In the genomic region with DNA sequence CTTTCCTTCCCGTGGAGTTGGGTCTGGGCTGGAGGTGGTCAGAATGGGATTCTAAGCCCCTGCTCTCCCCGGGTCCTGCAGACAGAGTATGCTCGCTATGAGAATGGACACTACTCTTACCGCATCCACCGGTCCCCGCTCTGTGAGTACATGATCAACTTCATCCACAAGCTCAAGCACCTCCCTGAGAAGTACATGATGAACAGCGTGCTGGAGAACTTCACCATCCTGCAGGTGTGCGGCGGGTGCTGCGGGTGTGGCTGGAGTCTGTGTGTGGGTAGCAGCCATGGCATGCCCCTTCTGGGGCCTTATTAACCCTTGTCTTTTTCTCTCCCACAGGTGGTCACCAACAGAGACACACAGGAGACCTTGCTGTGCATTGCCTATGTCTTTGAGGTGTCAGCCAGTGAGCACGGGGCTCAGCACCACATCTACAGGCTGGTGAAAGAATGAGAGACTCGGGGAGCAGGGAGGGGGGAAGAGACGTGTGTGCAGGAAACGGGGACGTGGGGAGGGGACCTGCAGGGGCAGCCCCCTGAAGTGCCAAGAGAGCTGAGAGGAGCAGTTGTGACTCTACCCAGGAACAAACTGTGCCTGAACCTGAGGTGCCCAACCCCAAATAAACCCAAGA, we compare ENCODE assay signal across 22 cellular contexts. TPM values are rescaled to one million over a fixed set of nuclear protein-coding genes. Genes with fewer than 3 reads are reported as not detected.
DNase-seq lines count a peak whose midpoint lies in the region; ATAC-seq and TF ChIP-seq lines count a peak whose summit lies in the region.
"Had no signal": no experiment of that assay in that cellular context is flagged by ENCODE, and none has a peak within 500 bp of the region (broad histone marks: within the 10 kb centered on the region; RNA-seq: fewer than 3 reads in every experiment).

No MANE protein-coding gene starts in this region.

- peak overlapping the region; percentile 69 for H2AK5ac ChIP-seq in neuronal stem cell (ENCODE audit: low read depth, low read length)

- no peak overlapping the region for H2AFZ ChIP-seq in neuronal stem cell (ENCODE audit: low read length)

- H3K9me3 ChIP-seq in BLaER1: no peaks in the 10 kb centered on the region
- no peaks in the 10 kb centered on the region for H3K9me3 ChIP-seq in endodermal cell (ENCODE audit: control insufficient read depth, low read length)
- H3K9me3 ChIP-seq in neuronal stem cell (replicated peaks in 1 of 2; ENCODE audit: control insufficient read depth in 2 of 2, insufficient read depth in 1 of 2, low read depth in 1 of 2, low read length in 2 of 2): no peaks in the 10 kb centered on the region
- H3K9me3 ChIP-seq: SJSA1 had no signal

- H3K4ac ChIP-seq in neuronal stem cell (ENCODE audit: low read length): no peak overlapping the region

- H3K36me3 Mint-ChIP-seq in endodermal cell (ENCODE audit: low read depth): peaks cover 42% of the 10 kb centered on the region

- no peak overlapping the region for H3K4me3 Mint-ChIP-seq in endodermal cell
- H3K4me3 Mint-ChIP-seq: B cell had no signal

- H3K27me3 Mint-ChIP-seq in endodermal cell (ENCODE audit: insufficient read depth): no peaks in the 10 kb centered on the region

- peak; percentile 28 for DNase-seq in H7
- DNase-seq in endodermal cell: no peak
- no peak for DNase-seq in neuronal stem cell (ENCODE audit: low spot score)
- DNase-seq in NCI-H446 treated with DMSO at 0.1 percent for 48 hours (lab: John Stamatoyannopoulos, UW): no peak
- no peak for DNase-seq in T-helper 2 cell
- DNase-seq in AG20443 (ENCODE audit: low spot score): no peak
- DNase-seq: Kasumi-1; MV-4-11; NCI-H1105; NCI-H1436 treated with DMSO at 0.1 percent for 48 hours; NCI-H187 treated with DMSO at 0.1 percent for 48 hours; NCI-H2171 treated with DMSO at 0.1 percent for 48 hours; NCI-H345; NCI-H524; NCI-H774; NK-92 treated with Interleukin-12 subunit alpha and Interleukin-12 subunit beta, amount 100 ng/mL, for 24 hours; PC-3; Right ventricle myocardium superior had no signal

- H3K9ac ChIP-seq in BLaER1 (no peak overlapping the region), endodermal cell (ENCODE audit: extremely low read depth, low read length, poor library complexity, severe bottlenecking) (no peak overlapping the region), neuronal stem cell (ENCODE audit: low read depth, low read length, poor library complexity) (peak overlapping the region; percentile 35)

- peak overlapping the region; percentile 2 for H3K27ac Mint-ChIP-seq in endodermal cell
- H3K27ac Mint-ChIP-seq: B cell had no signal

- H3K4me1 ChIP-seq in BLaER1: peaks cover 100% of the 10 kb centered on the region
- peaks cover 5% of the 10 kb centered on the region for H3K4me1 ChIP-seq in endodermal cell (ENCODE audit: control insufficient read depth, insufficient read depth, low read length)
- H3K4me1 ChIP-seq in neuronal stem cell (ENCODE audit: control insufficient read depth in 2 of 2, insufficient read depth in 1 of 2, low read depth in 1 of 2, low read length in 2 of 2): peaks cover 10 to 15% of the 10 kb centered on the region in 2 donors
- H3K4me1 ChIP-seq: SJSA1 had no signal

- H2BK15ac ChIP-seq in neuronal stem cell (ENCODE audit: low read length): no peak overlapping the region

- peaks cover 7% of the 10 kb centered on the region for H3K4me1 Mint-ChIP-seq in endodermal cell

- no peaks in the 10 kb centered on the region for H3K9me3 Mint-ChIP-seq in endodermal cell

- H3K4me3 ChIP-seq in BLaER1 (no peak overlapping the region), H7 (ENCODE audit: insufficient read depth, low read depth, low read length) (no peak overlapping the region), endodermal cell (ENCODE audit: low read length) (no peak overlapping the region), neuronal stem cell (ENCODE audit: low read length in 2 of 2) (no peak overlapping the region)
- H3K4me3 ChIP-seq: SJSA1 had no signal

- H3K23ac ChIP-seq in neuronal stem cell (ENCODE audit: low read depth, low read length, poor library complexity): no peak overlapping the region

- H3K27me3 ChIP-seq in BLaER1: 0 out of 2 replicates have a peak, but pooled peaks cover 3% of the 10 kb centered on the region
- no peaks in the 10 kb centered on the region for H3K27me3 ChIP-seq in H7 (ENCODE audit: control insufficient read depth, insufficient read depth, low read length)
- no peaks in the 10 kb centered on the region for H3K27me3 ChIP-seq in endodermal cell (ENCODE audit: control insufficient read depth, insufficient read depth, low read length, poor library complexity, severe bottlenecking)
- no peaks in the 10 kb centered on the region for H3K27me3 ChIP-seq in neuronal stem cell (ENCODE audit: control insufficient read depth in 3 of 3, insufficient read depth in 3 of 3, low read depth in 1 of 3, low read length in 3 of 3)
- H3K27me3 ChIP-seq: SJSA1 had no signal

- ATAC-seq in HG03175 (IDR thresholded peaks at IDR 0.05; ENCODE audit: unreplicated experiment): no peak
- ATAC-seq: PC-3 had no signal

- no peaks in the 10 kb centered on the region for H3K79me1 ChIP-seq in neuronal stem cell (ENCODE audit: low read depth, low read length)

- H4K20me1 ChIP-seq in BLaER1: peaks cover 68% of the 10 kb centered on the region

- H3K27ac ChIP-seq in BLaER1 (no peak overlapping the region), endodermal cell (ENCODE audit: low read depth, low read length) (no peak overlapping the region), neuronal stem cell (replicated peaks; ENCODE audit: low read length) (no peak overlapping the region)
- H3K27ac ChIP-seq: SJSA1 had no signal

- peak overlapping the region; percentile 22 for H2BK5ac ChIP-seq in neuronal stem cell (ENCODE audit: low read length)

- no peak overlapping the region for H2BK12ac ChIP-seq in neuronal stem cell (ENCODE audit: low read length)

- H3K4me2 ChIP-seq in BLaER1 (peak overlapping the region; percentile 82), neuronal stem cell (ENCODE audit: insufficient read depth, low read length, poor library complexity, severe bottlenecking) (no peak overlapping the region)

- H4K91ac ChIP-seq in neuronal stem cell (ENCODE audit: low read depth, low read length, poor library complexity): no peak overlapping the region

- no peak overlapping the region for H3K18ac ChIP-seq in neuronal stem cell (ENCODE audit: low read length)

- TF ChIP-seq CTCF in endodermal cell (conservative IDR thresholded peaks at IDR 0.05): no peak

- 93 to 96% methylated on average over 9 to 15 of the region's 15 CpGs for WGBS in endodermal cell (ENCODE audit: insufficient coverage in 1 of 2, insufficient read length in 1 of 2), 2 experiments
- no CpG with 5 or more reads among the region's 15 CpGs for WGBS in neuronal stem cell (ENCODE audit: extremely low coverage in 2 of 2, insufficient read length in 2 of 2, insufficient replicate concordance in 1 of 2), 2 donors

- peaks cover 29% of the 10 kb centered on the region for H3K36me3 ChIP-seq in BLaER1
- peaks cover 37% of the 10 kb centered on the region for H3K36me3 ChIP-seq in H7 (replicated peaks; ENCODE audit: control insufficient read depth, insufficient read depth, low read length)
- peaks cover 28% of the 10 kb centered on the region for H3K36me3 ChIP-seq in endodermal cell (ENCODE audit: control insufficient read depth, insufficient read depth, low read length)
- peaks cover 29 to 39% of the 10 kb centered on the region in 2 donors for H3K36me3 ChIP-seq in neuronal stem cell (replicated peaks in 1 of 2; ENCODE audit: control insufficient read depth in 2 of 2, insufficient read depth in 2 of 2, low read length in 2 of 2)

- no peak overlapping the region for H2BK120ac ChIP-seq in neuronal stem cell (ENCODE audit: low read depth, low read length)

- H4K8ac ChIP-seq in neuronal stem cell (ENCODE audit: low read depth, low read length): no peak overlapping the region

- H3K14ac ChIP-seq in neuronal stem cell (ENCODE audit: low read length): no peak overlapping the region

RNA-seq across cellular contexts. Expression of a gene that starts 37.0 kb away (rescaled TPM):
- 20.5 and 22.4 TPM in 2 replicates for total RNA-seq in H7 (2014; rRNA removed; shearing (Covaris generic))
- 10 to 100 TPM; 31.9 to 80.8 TPM for total RNA-seq in endodermal cell
- 18.8 TPM for polyA plus RNA-seq in endodermal cell (2013, experiment 1 of 2)
- polyA plus RNA-seq in endodermal cell (2013, experiment 2 of 2): 19.0 TPM
- 12.5 TPM for polyA plus RNA-seq in neuronal stem cell (2013, experiment 1 of 2)
- polyA plus RNA-seq in neuronal stem cell (2013, experiment 2 of 2): 12.5 TPM
